10 cellular contexts compared by ENCODE assay signal in genomic region chr6:13357551-13358075, GRCh38. TPM values are rescaled to one million over a fixed set of nuclear protein-coding genes. Genes with fewer than 3 reads are reported as not detected.
A peak's percentile ranks its signal among the peaks of the same experiment; 100 is the strongest.
DNase-seq lines count a peak whose midpoint lies in the region; ATAC-seq and TF ChIP-seq lines count a peak whose summit lies in the region.
"Had no signal": no experiment of that assay in that cellular context is flagged by ENCODE, and none has a peak within 500 bp of the region (broad histone marks: within the 10 kb centered on the region; RNA-seq: fewer than 3 reads in every experiment).

No MANE protein-coding gene starts in this region.

- CTCF ChIA-PET in activated B cell treated with CpG ODN at 0.5 μM for 24 hours (lab: Charles Lee), result interaction anchor here (0.7 to 2.3 kb wide), 5 partner anchors 20 to 258 kb away, joined by 3 to 11 read pairs (median 5); partner anchors contain the start of genes NOL7 and SIRT5

- no peaks in the 10 kb centered on the region for H3K27me3 ChIP-seq in spleen (replicated peaks in 1 of 7)
- H3K27me3 ChIP-seq: neutrophil had no signal

- H3K27ac ChIP-seq in spleen, result peak overlapping the region; percentile 8 to 86 (median 81)
- H3K27ac ChIP-seq: neutrophil had no signal

- no peak overlapping the region for H3K4me3 Mint-ChIP-seq in activated naive CD4-positive, alpha-beta T cell treated with anti-CD3 and anti-CD28 coated beads, Interleukin-2, amount 50 U/mL, for 24 hours
- H3K4me3 Mint-ChIP-seq in activated B cell treated with CpG ODN at 0.5 μM for 24 hours, result no peak overlapping the region

- no peaks in the 10 kb centered on the region for H3K9me3 ChIP-seq in spleen
- no peaks in the 10 kb centered on the region for H3K9me3 ChIP-seq in mucosa of descending colon
- H3K9me3 ChIP-seq: neutrophil had no signal

- no peak for TF ChIP-seq CTCF in activated B cell treated with CpG ODN at 0.5 μM for 24 hours (IDR thresholded peaks at IDR 0.05)
- no peak for TF ChIP-seq CTCF in foreskin fibroblast (IDR thresholded peaks at IDR 0.05; ENCODE audit: low read depth, low read length)
- TF ChIP-seq CTCF in spleen (IDR thresholded peaks at IDR 0.05 in 8 of 11, conservative IDR thresholded peaks at IDR 0.05 in 3 of 11), result no peak
- no peak for TF ChIP-seq CTCF in mucosa of descending colon (IDR thresholded peaks at IDR 0.05)

- DNase-seq in activated naive CD4-positive, alpha-beta T cell treated with anti-CD3 and anti-CD28 coated beads, Interleukin-2, amount 50 U/mL, for 72 hours (ENCODE audit: low spot score in 2 of 2), result no peak
- DNase-seq in activated B cell treated with CpG ODN at 0.5 μM for 24 hours (no peak), foreskin fibroblast (peak; percentile 21 to 83), spleen (no peak), mucosa of descending colon (no peak), SHP77 treated with DMSO at 0.1 percent for 48 hours (lab: John Stamatoyannopoulos, UW) (no peak)
- DNase-seq: CD4-positive, alpha-beta memory T cell had no signal

- peaks cover 1% of the 10 kb centered on the region for H3K36me3 Mint-ChIP-seq in activated naive CD4-positive, alpha-beta T cell treated with anti-CD3 and anti-CD28 coated beads, Interleukin-2, amount 50 U/mL, for 24 hours
- peaks cover 0 to 7% of the 10 kb centered on the region in 2 donors for H3K36me3 Mint-ChIP-seq in activated naive CD4-positive, alpha-beta T cell treated with anti-CD3 and anti-CD28 coated beads, Interleukin-2, amount 50 U/mL, for 72 hours
- H3K36me3 Mint-ChIP-seq in activated B cell treated with CpG ODN at 0.5 μM for 24 hours (ENCODE audit: low read depth), result no peaks in the 10 kb centered on the region
- H3K36me3 Mint-ChIP-seq: CD4-positive, alpha-beta memory T cell had no signal

- H3K27me3 Mint-ChIP-seq in activated naive CD4-positive, alpha-beta T cell treated with anti-CD3 and anti-CD28 coated beads, Interleukin-2, amount 50 U/mL, for 24 hours, result no peaks in the 10 kb centered on the region
- no peaks in the 10 kb centered on the region for H3K27me3 Mint-ChIP-seq in activated B cell treated with CpG ODN at 0.5 μM for 24 hours
- H3K27me3 Mint-ChIP-seq: CD4-positive, alpha-beta memory T cell had no signal

- H3K36me3 ChIP-seq in spleen, result peaks cover 0 to 8% (median 0%) of the 10 kb centered on the region in 6 donors
- H3K36me3 ChIP-seq in mucosa of descending colon (ENCODE audit: low read depth), result no peaks in the 10 kb centered on the region
- H3K36me3 ChIP-seq: neutrophil had no signal

- ATAC-seq in activated naive CD4-positive, alpha-beta T cell treated with anti-CD3 and anti-CD28 coated beads, Interleukin-2, amount 50 U/mL, for 72 hours, result no peak
- ATAC-seq in activated B cell treated with CpG ODN at 0.5 μM for 24 hours (ENCODE audit: low read depth) (no peak), mucosa of descending colon (no peak), HG03378 (IDR thresholded peaks at IDR 0.05; ENCODE audit: unreplicated experiment) (no peak)

- H3K9me3 Mint-ChIP-seq in activated naive CD4-positive, alpha-beta T cell treated with anti-CD3 and anti-CD28 coated beads, Interleukin-2, amount 50 U/mL, for 24 hours, result no peaks in the 10 kb centered on the region
- H3K9me3 Mint-ChIP-seq in activated naive CD4-positive, alpha-beta T cell treated with anti-CD3 and anti-CD28 coated beads, Interleukin-2, amount 50 U/mL, for 72 hours, result no peaks in the 10 kb centered on the region
- H3K9me3 Mint-ChIP-seq in activated B cell treated with CpG ODN at 0.5 μM for 24 hours, result no peaks in the 10 kb centered on the region
- H3K9me3 Mint-ChIP-seq: CD4-positive, alpha-beta memory T cell had no signal

- peak overlapping the region; percentile 88 for H3K27ac Mint-ChIP-seq in activated naive CD4-positive, alpha-beta T cell treated with anti-CD3 and anti-CD28 coated beads, Interleukin-2, amount 50 U/mL, for 24 hours
- H3K27ac Mint-ChIP-seq in activated naive CD4-positive, alpha-beta T cell treated with anti-CD3 and anti-CD28 coated beads, Interleukin-2, amount 50 U/mL, for 72 hours, result peak overlapping the region in 1 of 2 donors; percentile 99
- H3K27ac Mint-ChIP-seq in activated B cell treated with CpG ODN at 0.5 μM for 24 hours, result peak overlapping the region; percentile 92

- intact Hi-C loops in activated B cell treated with CpG ODN at 0.5 μM for 24 hours (cut with micrococcal nuclease) (loop anchor here (1.0 to 10.0 kb wide), 4 partner anchors 55 to 1975 kb away; no protein-coding TSS in a partner anchor), spleen (cut with DNase I; ENCODE audit: low total_unique reads) (no loop called here), mucosa of descending colon (cut with DNase I, micrococcal nuclease) (no loop called here)

- POLR2A ChIA-PET in activated B cell treated with CpG ODN at 0.5 μM for 24 hours (lab: Charles Lee), result interaction anchor here (0.6 to 4.7 kb wide), 6 partner anchors 18 to 1906 kb away, joined by 3 to 38 read pairs (median 4); partner anchors contain the start of genes NOL7, SIRT5 and TBC1D7

- H3K4me1 ChIP-seq in spleen (peaks cover 38 to 96% (median 71%) of the 10 kb centered on the region in 6 donors), mucosa of descending colon (ENCODE audit: low read depth) (peaks cover 11% of the 10 kb centered on the region)

- H3K4me1 Mint-ChIP-seq in activated naive CD4-positive, alpha-beta T cell treated with anti-CD3 and anti-CD28 coated beads, Interleukin-2, amount 50 U/mL, for 24 hours, result peaks cover 52% of the 10 kb centered on the region
- H3K4me1 Mint-ChIP-seq in activated B cell treated with CpG ODN at 0.5 μM for 24 hours, result peaks cover 83% of the 10 kb centered on the region

- no peak for TF ChIP-seq POLR2A in spleen (IDR thresholded peaks at IDR 0.05)

- no peak overlapping the region for H3K4me3 ChIP-seq in foreskin fibroblast (ENCODE audit: low read depth in 1 of 2, low read length in 2 of 2)
- no peak overlapping the region for H3K4me3 ChIP-seq in spleen
- H3K4me3 ChIP-seq in mucosa of descending colon, result no peak overlapping the region

- 85 to 93% (median 90%) methylated on average over 14 of the region's 14 CpGs for WGBS in spleen, 5 donors

RNA-seq across cellular contexts. Expression of gene TBC1D7, which starts 29.3 kb away (rescaled TPM):
- total RNA-seq in activated naive CD4-positive, alpha-beta T cell treated with anti-CD3 and anti-CD28 coated beads, Interleukin-2, amount 50 U/mL, for 72 hours, result 10 to 100 TPM; 13.2 to 30.9 TPM
- total RNA-seq in activated B cell treated with CpG ODN at 0.5 μM for 24 hours (17.3 and 18.5 TPM in 2 replicates), spleen (10 to 100 TPM; 10.9 to 20.9 (median 17.5) TPM), mucosa of descending colon (10 to 100 TPM; 14.0 to 25.7 (median 22.4) TPM)
- polyA plus RNA-seq in spleen, result 10 to 100 TPM; 12.2 to 15.0 (median 13.3) TPM

Comparison
In these comparisons a context has a peak if more than half of its experiments do, and no peak if none do; other contexts are left out.
1. DNase-seq: peak in foreskin fibroblast (2 of 2); none in activated naive CD4-positive, alpha-beta T cell treated with anti-CD3 and anti-CD28 coated beads, Interleukin-2, amount 50 U/mL, for 72 hours (0 of 2), activated B cell treated with CpG ODN at 0.5 μM for 24 hours (single experiment), spleen (single experiment), mucosa of descending colon (0 of 3) and SHP77 treated with DMSO at 0.1 percent for 48 hours (single experiment).